ENCODE assay signal across 3 cellular contexts in genomic region chr4:5569451-5569850, GRCh38.
"Had no signal": no experiment of that assay in that cellular context is flagged by ENCODE, and none has a peak within 500 bp of the region (broad histone marks: within the 10 kb centered on the region; RNA-seq: fewer than 3 reads in every experiment).

No MANE protein-coding gene starts in this region.

- H3K4me3 ChIP-seq: GM12878 had no signal

- ATAC-seq: GM12878 had no signal

- DNase-seq: GDM1, GF-D8 had no signal
